ENCODE assay signal across 8 cellular contexts in the genomic region with DNA sequence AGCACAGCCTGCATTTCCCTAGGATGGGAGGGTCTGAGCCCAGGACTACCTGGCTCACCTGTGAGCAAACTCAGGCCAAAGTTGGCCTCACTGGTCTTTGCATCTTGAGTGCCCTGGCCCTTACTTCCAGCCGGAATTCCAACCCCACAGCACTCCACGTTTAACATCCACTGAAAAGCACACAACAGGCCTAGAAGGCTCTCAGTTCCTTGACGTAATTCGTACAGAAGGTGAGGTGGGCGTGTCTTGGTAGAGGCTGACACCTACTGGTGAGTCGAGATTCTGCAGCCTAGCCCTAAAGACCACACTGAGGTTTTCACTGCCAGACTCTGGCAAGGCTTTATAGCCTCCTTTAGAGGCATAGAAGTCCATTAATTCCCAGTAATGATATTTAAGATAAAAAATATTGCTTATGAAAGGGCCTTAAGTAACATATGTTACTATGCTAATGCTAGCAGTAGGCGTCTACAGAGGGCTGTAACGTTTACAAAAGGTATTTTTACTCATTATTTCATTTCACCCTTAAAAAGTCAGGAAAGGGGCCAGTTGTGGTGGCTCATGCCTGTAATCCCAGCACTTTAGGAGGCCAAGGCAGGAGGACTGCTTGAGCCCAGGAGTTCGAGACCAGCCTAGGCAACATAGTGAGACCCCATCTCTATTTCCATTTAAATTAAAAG.
DNase-seq lines count a peak whose midpoint lies in the region; ATAC-seq and TF ChIP-seq lines count a peak whose summit lies in the region.

No MANE protein-coding gene starts in this region.

- H3K4me3 Mint-ChIP-seq in activated CD4-positive, alpha-beta memory T cell treated with anti-CD3 and anti-CD28 coated beads, Interleukin-2, amount 10 ng/mL, durations not matched to agents 7 days and 5 days = no peak overlapping the region
- H3K4me3 Mint-ChIP-seq in endodermal cell (no peak overlapping the region), nephron progenitor cell (no peak overlapping the region)

- no peaks in the 10 kb centered on the region for H3K36me3 ChIP-seq in endodermal cell (ENCODE audit: control insufficient read depth, insufficient read depth, low read length)
- no peaks in the 10 kb centered on the region for H3K36me3 ChIP-seq in thyroid gland

- H3K27me3 Mint-ChIP-seq in activated CD4-positive, alpha-beta memory T cell treated with anti-CD3 and anti-CD28 coated beads, Interleukin-2, amount 10 ng/mL, durations not matched to agents 7 days and 5 days = peaks cover 7% of the 10 kb centered on the region
- H3K27me3 Mint-ChIP-seq in endodermal cell (ENCODE audit: insufficient read depth) (no peaks in the 10 kb centered on the region), nephron progenitor cell (ENCODE audit: low read depth, poor library complexity) (no peaks in the 10 kb centered on the region)

- H3K27ac Mint-ChIP-seq in activated CD4-positive, alpha-beta memory T cell treated with anti-CD3 and anti-CD28 coated beads, Interleukin-2, amount 10 ng/mL, durations not matched to agents 7 days and 5 days = no peak overlapping the region
- H3K27ac Mint-ChIP-seq in endodermal cell (no peak overlapping the region), nephron progenitor cell (no peak overlapping the region)

- peak; percentile 10 for DNase-seq in AG04450 (ENCODE audit: low read depth, low spot score)
- peak; percentile 24 for DNase-seq in NCI-H460 (ENCODE audit: extremely low read depth, low read depth)
- DNase-seq in activated CD4-positive, alpha-beta memory T cell treated with anti-CD3 and anti-CD28 coated beads, Interleukin-2, amount 10 ng/mL, durations not matched to agents 7 days and 5 days = peak; percentile 79
- DNase-seq in endodermal cell = peak; percentile 89
- DNase-seq in nephron progenitor cell = peak; percentile 41
- peak; percentile 57 to 70 for DNase-seq in thyroid gland

- TF ChIP-seq POLR2A in thyroid gland (IDR thresholded peaks at IDR 0.05) = no peak

- POLR2A ChIA-PET in AG04450 (lab: Yijun Ruan, JAX) = no interaction called here
- POLR2A ChIA-PET in activated CD4-positive, alpha-beta memory T cell treated with anti-CD3 and anti-CD28 coated beads, Interleukin-2, amount 10 ng/mL, durations not matched to agents 7 days and 5 days (lab: Charles Lee) = no interaction called here

- ATAC-seq in GM18502 (IDR thresholded peaks at IDR 0.05; ENCODE audit: poor library complexity, unreplicated experiment) (peak; percentile 61), GM18861 (IDR thresholded peaks at IDR 0.05; ENCODE audit: unreplicated experiment) (no peak)

- H3K27ac ChIP-seq in AG04450 (ENCODE audit: low read depth, low read length) (no peak overlapping the region), endodermal cell (ENCODE audit: low read depth, low read length) (no peak overlapping the region), thyroid gland (no peak overlapping the region)

- CTCF ChIA-PET in AG04450 (lab: Charles Lee) = no interaction called here
- CTCF ChIA-PET in activated CD4-positive, alpha-beta memory T cell treated with anti-CD3 and anti-CD28 coated beads, Interleukin-2, amount 10 ng/mL, durations not matched to agents 7 days and 5 days (lab: Charles Lee) = no interaction called here

- 57 to 64% methylated on average over 6 to 9 of the region's 9 CpGs for WGBS in endodermal cell (ENCODE audit: insufficient coverage in 1 of 2, insufficient read length in 1 of 2), 2 experiments
- WGBS in thyroid gland, 2 donors = 51 to 56% methylated on average over 9 of the region's 9 CpGs

- TF ChIP-seq CTCF in AG04450 (IDR thresholded peaks at IDR 0.05; ENCODE audit: low read depth, low read length) (peak; percentile 69), endodermal cell (conservative IDR thresholded peaks at IDR 0.05) (peak; percentile 86), nephron progenitor cell (IDR thresholded peaks at IDR 0.05) (peak; percentile 57), thyroid gland (IDR thresholded peaks at IDR 0.05) (peak; percentile 59 to 85 (median 76))

- H3K4me1 ChIP-seq in endodermal cell (ENCODE audit: control insufficient read depth, insufficient read depth, low read length) = no peaks in the 10 kb centered on the region
- peaks cover 11 to 13% of the 10 kb centered on the region in 2 donors for H3K4me1 ChIP-seq in thyroid gland

- intact Hi-C loops in thyroid gland (cut with DNase I) = no loop called here

- H3K9me3 ChIP-seq in AG04450 (ENCODE audit: control insufficient read depth, insufficient read depth, low read length) = peaks cover 2% of the 10 kb centered on the region; the same call in 1 of the 2 replicates
- peaks cover 5% of the 10 kb centered on the region for H3K9me3 ChIP-seq in endodermal cell (ENCODE audit: control insufficient read depth, low read length)
- H3K9me3 ChIP-seq in thyroid gland = no peaks in the 10 kb centered on the region

- no peaks in the 10 kb centered on the region for H3K36me3 Mint-ChIP-seq in activated CD4-positive, alpha-beta memory T cell treated with anti-CD3 and anti-CD28 coated beads, Interleukin-2, amount 10 ng/mL, durations not matched to agents 7 days and 5 days (ENCODE audit: low read depth)
- no peaks in the 10 kb centered on the region for H3K36me3 Mint-ChIP-seq in endodermal cell (ENCODE audit: low read depth)
- H3K36me3 Mint-ChIP-seq in nephron progenitor cell (ENCODE audit: low read depth) = peaks cover 6% of the 10 kb centered on the region

- H3K27me3 ChIP-seq in AG04450 (ENCODE audit: control insufficient read depth, insufficient read depth, low read length) (no peaks in the 10 kb centered on the region), endodermal cell (ENCODE audit: control insufficient read depth, insufficient read depth, low read length, poor library complexity, severe bottlenecking) (no peaks in the 10 kb centered on the region), thyroid gland (no peaks in the 10 kb centered on the region)

- peaks cover 10% of the 10 kb centered on the region for H3K4me1 Mint-ChIP-seq in activated CD4-positive, alpha-beta memory T cell treated with anti-CD3 and anti-CD28 coated beads, Interleukin-2, amount 10 ng/mL, durations not matched to agents 7 days and 5 days
- peaks cover 7% of the 10 kb centered on the region for H3K4me1 Mint-ChIP-seq in endodermal cell
- H3K4me1 Mint-ChIP-seq in nephron progenitor cell = peaks cover 36% of the 10 kb centered on the region

- H3K9ac ChIP-seq in endodermal cell (ENCODE audit: extremely low read depth, low read length, poor library complexity, severe bottlenecking) = no peak overlapping the region

- H3K4me3 ChIP-seq in AG04450 (ENCODE audit: low read depth, low read length) = no peak overlapping the region
- H3K4me3 ChIP-seq in endodermal cell (ENCODE audit: low read length) = no peak overlapping the region
- no peak overlapping the region for H3K4me3 ChIP-seq in thyroid gland (replicated peaks in 1 of 3)

- no peaks in the 10 kb centered on the region for H3K9me3 Mint-ChIP-seq in activated CD4-positive, alpha-beta memory T cell treated with anti-CD3 and anti-CD28 coated beads, Interleukin-2, amount 10 ng/mL, durations not matched to agents 7 days and 5 days
- peaks cover 13% of the 10 kb centered on the region for H3K9me3 Mint-ChIP-seq in endodermal cell
- peaks cover 10% of the 10 kb centered on the region for H3K9me3 Mint-ChIP-seq in nephron progenitor cell

Comparison
In these comparisons a context has a peak if more than half of its experiments do, and no peak if none do; other contexts are left out.
1. DNase-seq: peak in every context shown above with its lines; median percentile 89 in endodermal cell; 79 in activated CD4-positive, alpha-beta memory T cell treated with anti-CD3 and anti-CD28 coated beads, Interleukin-2, amount 10 ng/mL, durations not matched to agents 7 days and 5 days; 64 in thyroid gland; 41 in nephron progenitor cell; 24 in NCI-H460; 10 in AG04450.